ENCODE assay signal across 20 cellular contexts in genomic region chr21:14771587-14771986, GRCh38.
"Had no signal": no experiment of that assay in that cellular context is flagged by ENCODE, and none has a peak within 500 bp of the region (broad histone marks: within the 10 kb centered on the region; RNA-seq: fewer than 3 reads in every experiment).

No MANE protein-coding gene starts in this region.

- H3K27ac Mint-ChIP-seq: dendritic cell treated with granulocyte-macrophage colony-stimulating factor and Interleukin-4, amounts not matched to agents 40 ng/mL and 50 ng/mL, for 4 days; effector memory CD8-positive, alpha-beta T cell; nephron progenitor cell; stimulated activated naive CD8-positive, alpha-beta T cell treated with anti-CD3 and anti-CD28 coated beads, Interleukin-15, Interleukin-2, amounts not matched to agents 100 ng/mL and 50 ng/mL, for 24 hours had no signal

- H3K27me3 ChIP-seq: foreskin keratinocyte, hepatocyte, tibial artery, upper lobe of left lung, uterus had no signal

- ATAC-seq: effector memory CD8-positive, alpha-beta T cell; foreskin keratinocyte; left colon; left ventricle myocardium superior; naive thymus-derived CD4-positive, alpha-beta T cell; right cardiac atrium had no signal

- H3K9me3 ChIP-seq: tibial artery, upper lobe of left lung, uterus had no signal

- H3K4me1 ChIP-seq: foreskin keratinocyte, tibial artery, upper lobe of left lung, uterus had no signal

- H3K4me3 Mint-ChIP-seq: dendritic cell treated with granulocyte-macrophage colony-stimulating factor and Interleukin-4, amounts not matched to agents 40 ng/mL and 50 ng/mL, for 4 days; effector memory CD8-positive, alpha-beta T cell; naive thymus-derived CD4-positive, alpha-beta T cell; nephron progenitor cell; stimulated activated naive CD8-positive, alpha-beta T cell treated with anti-CD3 and anti-CD28 coated beads, Interleukin-15, Interleukin-2, amounts not matched to agents 100 ng/mL and 50 ng/mL, for 24 hours had no signal

- H3K9me3 Mint-ChIP-seq: dendritic cell treated with granulocyte-macrophage colony-stimulating factor and Interleukin-4, amounts not matched to agents 40 ng/mL and 50 ng/mL, for 4 days; effector memory CD8-positive, alpha-beta T cell; naive thymus-derived CD4-positive, alpha-beta T cell; nephron progenitor cell; stimulated activated naive CD8-positive, alpha-beta T cell treated with anti-CD3 and anti-CD28 coated beads, Interleukin-15, Interleukin-2, amounts not matched to agents 100 ng/mL and 50 ng/mL, for 24 hours had no signal

- H3K27me3 Mint-ChIP-seq: dendritic cell treated with granulocyte-macrophage colony-stimulating factor and Interleukin-4, amounts not matched to agents 40 ng/mL and 50 ng/mL, for 4 days; stimulated activated naive CD8-positive, alpha-beta T cell treated with anti-CD3 and anti-CD28 coated beads, Interleukin-15, Interleukin-2, amounts not matched to agents 100 ng/mL and 50 ng/mL, for 24 hours had no signal

- H3K4me3 ChIP-seq: hepatocyte, lung, tibial artery, upper lobe of left lung, uterus had no signal

- H3K4me2 ChIP-seq: hepatocyte had no signal

- H2AFZ ChIP-seq: hepatocyte had no signal

- H3K27ac ChIP-seq: epithelial cell of prostate, foreskin keratinocyte, hepatocyte, tibial artery, upper lobe of left lung, uterus had no signal

- DNase-seq: effector memory CD8-positive, alpha-beta T cell; foreskin keratinocyte; head of caudate nucleus; left colon; left ventricle myocardium superior; mesendoderm; naive thymus-derived CD4-positive, alpha-beta T cell; nephron progenitor cell; posterior cingulate gyrus; right cardiac atrium; small intestine; stimulated activated CD4-positive, alpha-beta T cell treated with anti-CD3 and anti-CD28 coated beads, Interleukin-2, amount 100 ng/mL, for 48 hours; tibial artery; upper lobe of left lung; uterus had no signal

- H3K79me2 ChIP-seq: hepatocyte had no signal

- H3K36me3 ChIP-seq: tibial artery, upper lobe of left lung, uterus had no signal
